ENCODE assay signal across 1 cellular context in the genomic region with DNA sequence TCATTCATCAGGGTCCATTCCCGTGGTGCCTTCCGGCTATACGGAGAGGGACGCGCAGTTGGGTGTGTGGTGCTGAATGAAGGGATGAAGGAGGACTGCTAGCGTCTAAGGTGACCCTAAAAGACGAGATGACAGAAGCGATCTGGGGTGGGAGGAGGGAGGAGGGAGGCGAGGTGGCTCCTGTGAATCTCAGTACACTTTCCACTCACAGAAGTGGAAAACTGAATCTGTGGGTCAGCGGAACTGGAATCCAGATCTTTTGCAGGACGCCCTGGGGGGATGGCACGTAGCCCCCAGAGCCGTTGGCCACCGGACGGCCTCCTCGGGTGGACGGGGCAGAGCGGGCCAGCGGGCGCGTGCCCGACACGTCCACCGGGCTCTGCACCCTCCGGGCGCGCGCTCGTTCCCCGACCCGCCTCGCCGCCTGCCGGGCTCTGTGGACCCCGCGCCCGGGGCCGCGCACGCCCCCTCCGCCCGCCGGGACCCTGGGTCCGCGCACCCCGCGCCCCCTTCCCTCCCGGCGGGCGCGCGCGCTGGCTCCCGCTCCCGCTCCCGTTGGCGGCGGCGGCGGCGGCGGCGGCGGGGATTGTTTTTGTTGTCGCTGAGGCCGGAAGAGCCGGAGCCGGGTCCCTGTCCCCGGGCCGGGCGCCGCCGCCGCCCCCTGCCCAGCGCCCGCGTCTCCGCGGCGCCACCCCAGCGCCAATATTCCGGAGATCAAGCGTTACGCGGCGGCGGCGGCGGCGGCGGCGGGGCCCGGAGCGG.
TF ChIP-seq lines count a peak whose summit lies in the region.

AGO4 (plus strand) TSS at position 403 of the 762 bp plus-strand sequence. CDS start 401 bp downstream, outside the sequence.

TF ChIP-seq in HepG2, 621 proteins besides CTCF, POLR2A, EP300 and RAD21 (continued from another document and continues in another):
- TF ChIP-seq, protein P1, sequence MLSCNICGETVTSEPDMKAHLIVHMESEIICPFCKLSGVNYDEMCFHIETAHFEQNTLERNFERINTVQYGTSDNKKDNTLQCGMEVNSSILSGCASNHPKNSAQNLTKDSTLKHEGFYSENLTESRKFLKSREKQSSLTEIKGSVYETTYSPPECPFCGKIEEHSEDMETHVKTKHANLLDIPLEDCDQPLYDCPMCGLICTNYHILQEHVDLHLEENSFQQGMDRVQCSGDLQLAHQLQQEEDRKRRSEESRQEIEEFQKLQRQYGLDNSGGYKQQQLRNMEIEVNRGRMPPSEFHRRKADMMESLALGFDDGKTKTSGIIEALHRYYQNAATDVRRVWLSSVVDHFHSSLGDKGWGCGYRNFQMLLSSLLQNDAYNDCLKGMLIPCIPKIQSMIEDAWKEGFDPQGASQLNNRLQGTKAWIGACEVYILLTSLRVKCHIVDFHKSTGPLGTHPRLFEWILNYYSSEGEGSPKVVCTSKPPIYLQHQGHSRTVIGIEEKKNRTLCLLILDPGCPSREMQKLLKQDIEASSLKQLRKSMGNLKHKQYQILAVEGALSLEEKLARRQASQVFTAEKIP (CRISPR knock-in tag; IDR thresholded peaks at IDR 0.05; ENCODE audit: borderline replicate concordance), result no peak
- TF ChIP-seq, protein P2, sequence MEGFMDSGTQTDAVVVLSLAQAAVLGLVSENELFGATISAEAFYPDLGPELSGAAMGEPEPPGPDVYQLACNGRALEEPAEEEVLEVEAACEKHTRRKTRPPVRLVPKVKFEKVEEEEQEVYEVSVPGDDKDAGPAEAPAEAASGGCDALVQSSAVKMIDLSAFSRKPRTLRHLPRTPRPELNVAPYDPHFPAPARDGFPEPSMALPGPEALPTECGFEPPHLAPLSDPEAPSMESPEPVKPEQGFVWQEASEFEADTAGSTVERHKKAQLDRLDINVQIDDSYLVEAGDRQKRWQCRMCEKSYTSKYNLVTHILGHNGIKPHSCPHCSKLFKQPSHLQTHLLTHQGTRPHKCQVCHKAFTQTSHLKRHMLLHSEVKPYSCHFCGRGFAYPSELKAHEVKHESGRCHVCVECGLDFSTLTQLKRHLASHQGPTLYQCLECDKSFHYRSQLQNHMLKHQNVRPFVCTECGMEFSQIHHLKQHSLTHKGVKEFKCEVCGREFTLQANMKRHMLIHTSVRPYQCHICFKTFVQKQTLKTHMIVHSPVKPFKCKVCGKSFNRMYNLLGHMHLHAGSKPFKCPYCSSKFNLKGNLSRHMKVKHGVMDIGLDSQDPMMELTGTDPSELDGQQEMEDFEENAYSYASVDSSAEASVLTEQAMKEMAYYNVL (CRISPR knock-in tag; IDR thresholded peaks at IDR 0.05; ENCODE audit: borderline replicate concordance), result no peak; the same call in 1 of the 2 replicates
- TF ChIP-seq ZMYM2 (CRISPR knock-in tag; IDR thresholded peaks at IDR 0.05) (no peak), RERE (CRISPR knock-in tag; IDR thresholded peaks at IDR 0.05; ENCODE audit: low read depth) (no peak), KLF6 (CRISPR knock-in tag; IDR thresholded peaks at IDR 0.05) (no peak), SRY (CRISPR knock-in tag; IDR thresholded peaks at IDR 0.05) (no peak), PTBP1 (IDR thresholded peaks at IDR 0.05; ENCODE audit: low read depth, low read length, poor library complexity, severe bottlenecking) (no peak), IRF1 (CRISPR knock-in tag; IDR thresholded peaks at IDR 0.05; ENCODE audit: low read depth) (no peak), ONECUT2 (CRISPR knock-in tag; IDR thresholded peaks at IDR 0.05) (no peak), UBTF (CRISPR knock-in tag; IDR thresholded peaks at IDR 0.05) (no peak), ZNF614 (CRISPR knock-in tag; IDR thresholded peaks at IDR 0.05; ENCODE audit: borderline replicate concordance) (no peak), TBX2 (CRISPR knock-in tag; IDR thresholded peaks at IDR 0.05; ENCODE audit: borderline replicate concordance) (peak; percentile 43; the same call in 1 of the 2 replicates), PCBP1 (IDR thresholded peaks at IDR 0.05; ENCODE audit: borderline replicate concordance, low read depth, low read length) (no peak), TCF12 (IDR thresholded peaks at IDR 0.05) (no peak), TCF12 (CRISPR knock-in tag; IDR thresholded peaks at IDR 0.05) (0 out of 2 replicates have a peak, but pooled peaks have one; percentile 69), RXRA (CRISPR knock-in tag; IDR thresholded peaks at IDR 0.05) (no peak), KDM2A (CRISPR knock-in tag; IDR thresholded peaks at IDR 0.05; ENCODE audit: borderline replicate concordance, low read depth) (no peak; the same call in 1 of the 2 replicates), HDAC2 (CRISPR knock-in tag; IDR thresholded peaks at IDR 0.05) (no peak), MXI1 (IDR thresholded peaks at IDR 0.05; ENCODE audit: borderline replicate concordance, low read depth, low read length) (no peak), PHB2 (IDR thresholded peaks at IDR 0.05; ENCODE audit: partially characterized antibody) (no peak), ATF1 (CRISPR knock-in tag; IDR thresholded peaks at IDR 0.05) (no peak), ARNTL (CRISPR knock-in tag; IDR thresholded peaks at IDR 0.05) (no peak), IKZF1 (IDR thresholded peaks at IDR 0.05) (no peak), REPIN1 (CRISPR knock-in tag; IDR thresholded peaks at IDR 0.05; ENCODE audit: borderline replicate concordance, low read depth) (no peak), NCOA2 (CRISPR knock-in tag; IDR thresholded peaks at IDR 0.05) (no peak), ARNT2 (CRISPR knock-in tag; IDR thresholded peaks at IDR 0.05; ENCODE audit: low read depth) (no peak), RARG (CRISPR knock-in tag; IDR thresholded peaks at IDR 0.05; ENCODE audit: low read depth) (no peak), NFYB (CRISPR knock-in tag; IDR thresholded peaks at IDR 0.05) (no peak), GATAD1 (CRISPR knock-in tag; IDR thresholded peaks at IDR 0.05) (no peak), FOXJ3 (CRISPR knock-in tag; IDR thresholded peaks at IDR 0.05; ENCODE audit: borderline replicate concordance) (no peak), NAIF1 (CRISPR knock-in tag; IDR thresholded peaks at IDR 0.05; ENCODE audit: borderline replicate concordance) (no peak), AFF4 (CRISPR knock-in tag; IDR thresholded peaks at IDR 0.05) (no peak), NR2F1 (CRISPR knock-in tag; IDR thresholded peaks at IDR 0.05) (no peak)
- TF ChIP-seq, protein P3, sequence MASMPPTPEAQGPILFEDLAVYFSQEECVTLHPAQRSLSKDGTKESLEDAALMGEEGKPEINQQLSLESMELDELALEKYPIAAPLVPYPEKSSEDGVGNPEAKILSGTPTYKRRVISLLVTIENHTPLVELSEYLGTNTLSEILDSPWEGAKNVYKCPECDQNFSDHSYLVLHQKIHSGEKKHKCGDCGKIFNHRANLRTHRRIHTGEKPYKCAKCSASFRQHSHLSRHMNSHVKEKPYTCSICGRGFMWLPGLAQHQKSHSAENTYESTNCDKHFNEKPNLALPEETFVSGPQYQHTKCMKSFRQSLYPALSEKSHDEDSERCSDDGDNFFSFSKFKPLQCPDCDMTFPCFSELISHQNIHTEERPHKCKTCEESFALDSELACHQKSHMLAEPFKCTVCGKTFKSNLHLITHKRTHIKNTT (CRISPR knock-in tag; IDR thresholded peaks at IDR 0.05), result no peak
- TF ChIP-seq, protein P4, sequence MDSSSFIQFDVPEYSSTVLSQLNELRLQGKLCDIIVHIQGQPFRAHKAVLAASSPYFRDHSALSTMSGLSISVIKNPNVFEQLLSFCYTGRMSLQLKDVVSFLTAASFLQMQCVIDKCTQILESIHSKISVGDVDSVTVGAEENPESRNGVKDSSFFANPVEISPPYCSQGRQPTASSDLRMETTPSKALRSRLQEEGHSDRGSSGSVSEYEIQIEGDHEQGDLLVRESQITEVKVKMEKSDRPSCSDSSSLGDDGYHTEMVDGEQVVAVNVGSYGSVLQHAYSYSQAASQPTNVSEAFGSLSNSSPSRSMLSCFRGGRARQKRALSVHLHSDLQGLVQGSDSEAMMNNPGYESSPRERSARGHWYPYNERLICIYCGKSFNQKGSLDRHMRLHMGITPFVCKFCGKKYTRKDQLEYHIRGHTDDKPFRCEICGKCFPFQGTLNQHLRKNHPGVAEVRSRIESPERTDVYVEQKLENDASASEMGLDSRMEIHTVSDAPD (CRISPR knock-in tag; IDR thresholded peaks at IDR 0.05), result no peak
